In the genomic region with DNA sequence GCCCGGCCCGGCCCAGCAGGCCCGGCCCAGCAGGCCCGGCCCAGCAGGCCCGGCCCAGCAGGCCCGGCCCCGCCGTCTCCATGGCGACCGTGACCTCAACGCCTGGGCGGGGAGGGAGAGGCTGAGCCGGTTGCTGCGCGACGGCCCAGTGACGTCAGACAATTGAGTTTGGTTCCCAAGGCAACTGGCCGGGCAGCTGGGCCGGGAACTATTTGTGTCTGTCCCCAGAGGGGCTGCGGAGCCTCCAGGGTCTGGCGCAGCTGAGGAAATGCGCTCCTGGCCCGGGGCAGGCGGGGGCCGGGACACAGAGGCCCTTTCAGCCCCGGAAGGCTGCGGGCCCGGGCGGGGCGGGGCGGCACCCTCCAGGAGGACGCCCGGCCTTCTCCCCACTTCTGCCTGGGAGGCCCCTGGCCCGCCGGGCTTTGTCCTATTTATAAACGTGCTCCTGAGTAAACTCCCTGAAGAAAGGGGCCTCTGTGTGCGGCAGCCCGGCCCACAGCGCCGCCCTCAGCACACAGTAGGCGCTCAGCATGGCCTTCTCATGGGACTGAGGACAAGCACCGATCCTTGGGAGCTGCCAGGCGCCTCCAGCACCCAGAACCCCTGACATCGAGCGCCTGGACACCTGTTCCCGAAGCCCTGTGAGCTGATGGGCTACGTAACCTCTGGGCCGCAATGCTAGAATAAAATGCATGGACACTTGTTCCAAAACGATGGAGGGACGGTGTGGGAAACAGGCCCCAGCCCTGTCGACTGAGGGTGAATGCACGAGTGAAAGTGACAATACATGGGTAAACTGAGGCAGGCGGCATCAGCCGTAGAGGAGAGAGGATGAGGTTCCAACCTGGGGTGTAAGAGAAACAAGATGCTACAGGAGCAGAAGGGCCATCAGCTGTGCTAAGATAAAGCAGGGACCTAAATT, we compare ENCODE assay signal across 8 cellular contexts. TPM values are rescaled to one million over a fixed set of nuclear protein-coding genes. Genes with fewer than 3 reads are reported as not detected.
DNase-seq lines count a peak whose midpoint lies in the region; ATAC-seq and TF ChIP-seq lines count a peak whose summit lies in the region.

No MANE protein-coding gene starts in this region.

- H3K27me3 Mint-ChIP-seq in nephron progenitor cell (ENCODE audit: low read depth, poor library complexity) = peaks cover 3% of the 10 kb centered on the region

- DNase-seq in DMS79 treated with DMSO at 0.1 percent for 48 hours (lab: John Stamatoyannopoulos, UW) (peak; percentile 93), LHCN-M2 (ENCODE audit: low read depth) (peak; percentile 96), RWPE2 (ENCODE audit: low spot score) (peak; percentile 91), fibroblast of the aortic adventitia (ENCODE audit: low read depth) (peak; percentile 99), nephron progenitor cell (peak; percentile 99)
- peak; percentile 85 for DNase-seq in activated effector memory CD4-positive, alpha-beta T cell treated with Interleukin-2 at 50 U/mL for 16 hours
- peak; percentile 98 for DNase-seq in stimulated activated naive CD8-positive, alpha-beta T cell treated with anti-CD3 and anti-CD28 coated beads, Interleukin-15, Interleukin-2, amounts not matched to agents 100 U/mL and 50 U/mL, for 24 hours

- peak overlapping the region; percentile 71 for H3K4me3 Mint-ChIP-seq in nephron progenitor cell

- no peaks in the 10 kb centered on the region for H3K36me3 ChIP-seq in RWPE2 (ENCODE audit: low read depth)

- peak; percentile 83 for ATAC-seq in GM21825 (IDR thresholded peaks at IDR 0.05; ENCODE audit: unreplicated experiment)
- ATAC-seq in RWPE2 (ENCODE audit: low read depth) = peak; percentile 76
- ATAC-seq in stimulated activated naive CD8-positive, alpha-beta T cell treated with anti-CD3 and anti-CD28 coated beads, Interleukin-15, Interleukin-2, amounts not matched to agents 100 U/mL and 50 U/mL, for 24 hours = peak; percentile 83

- no peaks in the 10 kb centered on the region for H3K36me3 Mint-ChIP-seq in nephron progenitor cell (ENCODE audit: low read depth)

- TF ChIP-seq CTCF in RWPE2 (IDR thresholded peaks at IDR 0.05; ENCODE audit: poor library complexity, severe bottlenecking) = no peak
- TF ChIP-seq CTCF in fibroblast of the aortic adventitia (IDR thresholded peaks at IDR 0.05; ENCODE audit: insufficient read depth, low read length) = no peak
- no peak for TF ChIP-seq CTCF in nephron progenitor cell (IDR thresholded peaks at IDR 0.05)

- H3K4me1 Mint-ChIP-seq in nephron progenitor cell = peaks cover 48% of the 10 kb centered on the region

- H3K27me3 ChIP-seq in RWPE2 (ENCODE audit: insufficient read depth, poor library complexity, severe bottlenecking) = no peaks in the 10 kb centered on the region

- H3K4me3 ChIP-seq in RWPE2 (ENCODE audit: severe bottlenecking) (peak overlapping the region; percentile 40), fibroblast of the aortic adventitia (ENCODE audit: low read depth, low read length) (peak overlapping the region; percentile 63)

- peak overlapping the region; percentile 96 for H3K27ac Mint-ChIP-seq in nephron progenitor cell

- peak overlapping the region; percentile 33 for H3K27ac ChIP-seq in RWPE2 (ENCODE audit: poor library complexity, severe bottlenecking)

- no peaks in the 10 kb centered on the region for H3K9me3 Mint-ChIP-seq in nephron progenitor cell

- H3K9me3 ChIP-seq in RWPE2 (ENCODE audit: severe bottlenecking) = no peaks in the 10 kb centered on the region

- H3K4me1 ChIP-seq in RWPE2 (ENCODE audit: insufficient read depth, poor library complexity, severe bottlenecking) = no peaks in the 10 kb centered on the region

RNA-seq across cellular contexts. Expression of a gene that starts 12.3 kb away (rescaled TPM):
- total RNA-seq in LHCN-M2 (2014; rRNA removed) = not detected in 2 replicates
- not detected for polyA plus RNA-seq in LHCN-M2 (2012)
- not detected in 2 replicates for total RNA-seq in fibroblast of the aortic adventitia (ENCODE audit: low replicate concordance)

Comparison
In these comparisons a context has a peak if more than half of its experiments do, and no peak if none do; other contexts are left out.
1. Peak in every context shown above with its lines: DNase-seq, ATAC-seq, H3K4me3 ChIP-seq and H3K27ac ChIP-seq.